In the genomic region with DNA sequence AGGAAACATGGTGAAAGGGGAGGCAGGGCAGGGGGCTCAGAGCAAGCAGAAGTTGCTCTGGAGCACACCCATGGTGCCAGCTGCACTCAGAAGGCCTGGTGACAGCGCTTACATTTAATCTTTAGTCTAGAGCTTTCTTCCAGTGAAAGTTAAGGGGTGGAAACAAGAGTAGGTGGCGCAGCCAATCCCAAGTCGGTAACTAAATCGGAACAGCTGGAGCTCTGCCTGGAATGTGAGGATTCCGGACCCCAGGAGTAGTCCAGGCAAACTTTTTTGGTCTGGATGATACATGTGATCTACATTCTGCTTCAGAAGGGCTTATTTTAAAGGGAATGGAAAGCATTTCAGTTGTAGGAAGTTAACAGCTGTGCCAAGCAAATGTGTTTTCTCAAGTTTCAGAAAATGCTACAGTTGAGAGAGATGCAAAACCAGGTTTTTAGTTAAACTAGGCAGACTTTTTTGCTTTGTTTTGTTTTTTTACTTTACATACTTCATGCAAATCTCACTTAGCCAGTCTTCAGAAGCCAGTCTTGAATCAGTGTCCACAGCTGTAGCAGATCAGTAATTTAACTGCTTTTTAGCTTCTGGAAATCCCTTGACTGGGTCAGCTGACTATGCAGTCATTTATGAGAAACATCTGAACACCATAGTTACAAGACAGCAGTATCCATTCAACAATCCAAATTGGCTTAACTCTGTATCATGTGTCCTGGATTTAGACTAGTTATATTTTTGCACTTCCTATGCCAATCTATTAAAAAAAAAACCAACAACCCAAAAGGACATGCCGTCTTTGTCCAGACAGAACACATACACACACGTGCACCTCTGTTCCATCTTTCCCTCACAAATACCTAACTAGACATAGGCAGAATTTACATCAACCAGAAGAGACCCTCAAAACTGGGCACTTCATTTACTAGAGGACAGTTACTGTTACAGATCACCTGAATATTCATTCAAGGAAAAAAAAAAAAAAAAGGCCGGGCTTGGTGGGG, we compare ENCODE assay signal across 8 cellular contexts. TPM values are rescaled to one million over a fixed set of nuclear protein-coding genes. Genes with fewer than 3 reads are reported as not detected.
DNase-seq lines count a peak whose midpoint lies in the region; ATAC-seq and TF ChIP-seq lines count a peak whose summit lies in the region.

No MANE protein-coding gene starts in this region.

- peak; percentile 80 for DNase-seq in AG09309 (ENCODE audit: low read depth)
- DNase-seq in ecto neural progenitor cell (ENCODE audit: low spot score): peak; percentile 86
- peak; percentile 82 to 83 for DNase-seq in lung microvascular endothelial cell (ENCODE audit: low read depth in 2 of 2)
- peak; percentile 53 for DNase-seq in transverse colon
- no peak for DNase-seq in NK-92 (lab: John Stamatoyannopoulos, UW; ENCODE audit: unreplicated experiment)
- DNase-seq in NCI-H2196 treated with DMSO at 0.1 percent for 48 hours (lab: John Stamatoyannopoulos, UW; ENCODE audit: unreplicated experiment): no peak

- H3K9me3 Mint-ChIP-seq in IgD-negative memory B cell: no peaks in the 10 kb centered on the region

- in situ Hi-C loops in transverse colon (cut with MboI; ENCODE audit: low pct_ligation_motif_present in 1 of 4, low pct_unique_long_range_greater_than_20kb in 1 of 4, low sequenced_read_pairs in 3 of 4): no loop called here

- 43 to 44% methylated on average over 7 to 8 of the region's 8 CpGs for WGBS in transverse colon (ENCODE audit: low coverage in 1 of 2), 2 donors

- peak overlapping the region; percentile 23 to 94 (median 68) for H3K4me3 Mint-ChIP-seq in IgD-negative memory B cell

- TF ChIP-seq CTCF in AG09309 (IDR thresholded peaks at IDR 0.05; ENCODE audit: control insufficient read depth, insufficient read depth, low read depth, low read length, missing control alignments): no peak
- TF ChIP-seq CTCF in transverse colon (IDR thresholded peaks at IDR 0.05): no peak

- peaks cover 18 to 26% (median 24%) of the 10 kb centered on the region in 3 donors for H3K4me1 Mint-ChIP-seq in IgD-negative memory B cell

- H3K36me3 Mint-ChIP-seq in IgD-negative memory B cell: peaks cover 4% of the 10 kb centered on the region

- ATAC-seq in GM19438 (IDR thresholded peaks at IDR 0.05; ENCODE audit: low read depth, unreplicated experiment): peak; percentile 71

- no peaks in the 10 kb centered on the region for H3K9me3 ChIP-seq in transverse colon

- peaks cover 0 to 24% (median 4%) of the 10 kb centered on the region in 4 donors for H3K4me1 ChIP-seq in transverse colon

- no peak overlapping the region; the same call in 1 of the 2 replicates for H3K4me3 ChIP-seq in AG09309 (ENCODE audit: control insufficient read depth, low read depth, low read length)
- peak overlapping the region in 2 of 4 donors; percentile 0 to 40 for H3K4me3 ChIP-seq in transverse colon

- TF ChIP-seq EP300 in transverse colon (IDR thresholded peaks at IDR 0.05; ENCODE audit: low read depth): peak; percentile 58

- peak overlapping the region; percentile 90 to 99 (median 97) for H3K27ac Mint-ChIP-seq in IgD-negative memory B cell

- intact Hi-C loops in transverse colon (cut with DNase I; ENCODE audit: low total_unique reads): no loop called here

- H3K27me3 ChIP-seq in transverse colon: no peaks in the 10 kb centered on the region

- peak overlapping the region; percentile 75 to 80 (median 78) for H3K27ac ChIP-seq in transverse colon

- no peaks in the 10 kb centered on the region for H3K27me3 Mint-ChIP-seq in IgD-negative memory B cell

- peaks cover 0 to 8% (median 3%) of the 10 kb centered on the region in 4 donors for H3K36me3 ChIP-seq in transverse colon

- TF ChIP-seq POLR2A in transverse colon (IDR thresholded peaks at IDR 0.05): peak; percentile 33

RNA-seq across cellular contexts. Expression of a gene that starts 33.2 kb away (rescaled TPM):
- 66.5 TPM for polyA plus RNA-seq in IgD-negative memory B cell
- total RNA-seq in lung microvascular endothelial cell: 28.1 and 30.2 TPM in 2 replicates
- total RNA-seq in transverse colon: 10 to 100 TPM; 44.2 to 60.6 (median 50.0) TPM

RNA-seq across cellular contexts. Expression of a gene that starts 37.7 kb away (rescaled TPM):
- 113 TPM for polyA plus RNA-seq in IgD-negative memory B cell
- total RNA-seq in lung microvascular endothelial cell: 148 and 150 TPM in 2 replicates
- 100 to 1,000 TPM in 1 of 4 donors, 10 to 100 TPM in 3; 19.9 to 102 (median 70.7) TPM for total RNA-seq in transverse colon

Comparison
In these comparisons a context has a peak if more than half of its experiments do, and no peak if none do; other contexts are left out.
1. DNase-seq: peak in AG09309 (single experiment), ecto neural progenitor cell (single experiment), lung microvascular endothelial cell (2 of 2) and transverse colon (single experiment); none in NK-92 (single experiment) and NCI-H2196 treated with DMSO at 0.1 percent for 48 hours (single experiment).